ENCODE assay signal across 1 cellular context in the genomic region with DNA sequence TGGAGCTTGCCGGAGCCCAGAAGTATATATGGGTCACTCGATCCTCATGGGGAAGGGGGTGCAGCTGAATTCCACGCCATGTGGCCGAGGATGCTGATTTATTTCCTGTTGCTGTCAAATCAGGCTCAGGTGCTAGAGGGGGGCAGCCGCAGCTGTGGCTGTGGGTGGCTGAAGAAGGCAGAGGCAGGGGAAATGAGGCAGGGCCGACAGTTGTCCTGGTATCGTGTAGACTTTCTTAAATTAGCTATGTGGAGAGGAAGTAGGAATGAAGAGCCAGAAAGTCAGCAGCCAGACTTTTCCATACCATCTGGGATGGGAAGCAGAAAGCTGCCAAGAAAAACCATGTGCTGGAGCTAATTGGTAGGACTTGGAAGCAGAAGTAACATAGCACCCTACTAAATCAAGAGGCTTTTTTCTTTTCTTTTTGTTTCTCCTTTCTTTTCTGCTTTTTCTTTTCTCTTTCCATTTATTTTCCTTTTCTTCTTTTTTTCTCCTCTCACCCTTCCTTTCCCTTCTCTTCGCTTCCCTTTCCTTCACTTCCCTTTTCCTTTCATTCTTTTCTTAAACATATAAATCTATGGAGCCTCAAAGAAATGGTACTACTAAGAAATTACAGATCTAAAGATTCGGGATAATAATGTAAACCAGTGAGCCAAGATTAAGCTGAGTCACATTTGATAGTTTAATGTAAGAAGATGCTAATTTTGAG.
TF ChIP-seq lines count a peak whose summit lies in the region.

No MANE protein-coding gene starts in this region.

TF ChIP-seq in SK-N-SH treated with all-trans-retinoic acid at 6 μM for 48 hours, 23 proteins besides CTCF, POLR2A, EP300 and RAD21 (continued from another document):
- TF ChIP-seq, protein P1, sequence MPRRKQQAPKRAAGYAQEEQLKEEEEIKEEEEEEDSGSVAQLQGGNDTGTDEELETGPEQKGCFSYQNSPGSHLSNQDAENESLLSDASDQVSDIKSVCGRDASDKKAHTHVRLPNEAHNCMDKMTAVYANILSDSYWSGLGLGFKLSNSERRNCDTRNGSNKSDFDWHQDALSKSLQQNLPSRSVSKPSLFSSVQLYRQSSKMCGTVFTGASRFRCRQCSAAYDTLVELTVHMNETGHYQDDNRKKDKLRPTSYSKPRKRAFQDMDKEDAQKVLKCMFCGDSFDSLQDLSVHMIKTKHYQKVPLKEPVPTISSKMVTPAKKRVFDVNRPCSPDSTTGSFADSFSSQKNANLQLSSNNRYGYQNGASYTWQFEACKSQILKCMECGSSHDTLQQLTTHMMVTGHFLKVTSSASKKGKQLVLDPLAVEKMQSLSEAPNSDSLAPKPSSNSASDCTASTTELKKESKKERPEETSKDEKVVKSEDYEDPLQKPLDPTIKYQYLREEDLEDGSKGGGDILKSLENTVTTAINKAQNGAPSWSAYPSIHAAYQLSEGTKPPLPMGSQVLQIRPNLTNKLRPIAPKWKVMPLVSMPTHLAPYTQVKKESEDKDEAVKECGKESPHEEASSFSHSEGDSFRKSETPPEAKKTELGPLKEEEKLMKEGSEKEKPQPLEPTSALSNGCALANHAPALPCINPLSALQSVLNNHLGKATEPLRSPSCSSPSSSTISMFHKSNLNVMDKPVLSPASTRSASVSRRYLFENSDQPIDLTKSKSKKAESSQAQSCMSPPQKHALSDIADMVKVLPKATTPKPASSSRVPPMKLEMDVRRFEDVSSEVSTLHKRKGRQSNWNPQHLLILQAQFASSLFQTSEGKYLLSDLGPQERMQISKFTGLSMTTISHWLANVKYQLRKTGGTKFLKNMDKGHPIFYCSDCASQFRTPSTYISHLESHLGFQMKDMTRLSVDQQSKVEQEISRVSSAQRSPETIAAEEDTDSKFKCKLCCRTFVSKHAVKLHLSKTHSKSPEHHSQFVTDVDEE (CRISPR knock-in tag; IDR thresholded peaks at IDR 0.05) = no peak
- TF ChIP-seq, protein P2, sequence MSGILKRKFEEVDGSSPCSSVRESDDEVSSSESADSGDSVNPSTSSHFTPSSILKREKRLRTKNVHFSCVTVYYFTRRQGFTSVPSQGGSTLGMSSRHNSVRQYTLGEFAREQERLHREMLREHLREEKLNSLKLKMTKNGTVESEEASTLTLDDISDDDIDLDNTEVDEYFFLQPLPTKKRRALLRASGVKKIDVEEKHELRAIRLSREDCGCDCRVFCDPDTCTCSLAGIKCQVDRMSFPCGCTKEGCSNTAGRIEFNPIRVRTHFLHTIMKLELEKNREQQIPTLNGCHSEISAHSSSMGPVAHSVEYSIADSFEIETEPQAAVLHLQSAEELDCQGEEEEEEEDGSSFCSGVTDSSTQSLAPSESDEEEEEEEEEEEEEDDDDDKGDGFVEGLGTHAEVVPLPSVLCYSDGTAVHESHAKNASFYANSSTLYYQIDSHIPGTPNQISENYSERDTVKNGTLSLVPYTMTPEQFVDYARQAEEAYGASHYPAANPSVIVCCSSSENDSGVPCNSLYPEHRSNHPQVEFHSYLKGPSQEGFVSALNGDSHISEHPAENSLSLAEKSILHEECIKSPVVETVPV (CRISPR knock-in tag; IDR thresholded peaks at IDR 0.05) = no peak
